In the genomic region with DNA sequence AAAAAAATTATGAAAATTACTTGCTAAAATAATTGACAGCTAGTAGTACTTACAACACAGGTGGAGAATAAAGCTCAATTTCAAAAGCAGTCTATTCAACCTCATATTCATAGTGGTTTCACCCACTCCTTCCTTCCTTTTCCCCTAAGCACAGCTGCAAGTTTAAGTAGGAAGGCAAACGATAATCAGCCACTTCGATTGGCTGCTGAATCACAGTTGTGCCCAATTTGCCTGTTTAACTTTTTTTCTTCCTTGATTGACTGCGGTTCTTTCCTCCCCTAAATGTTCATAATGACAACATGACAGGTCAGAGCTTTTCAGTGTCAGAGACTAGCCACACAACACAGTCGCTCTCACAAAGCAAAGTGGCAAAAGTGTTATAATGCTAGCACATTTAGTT, we compare ENCODE assay signal across 13 cellular contexts.
DNase-seq lines count a peak whose midpoint lies in the region; ATAC-seq and TF ChIP-seq lines count a peak whose summit lies in the region.
"Had no signal": no experiment of that assay in that cellular context is flagged by ENCODE, and none has a peak within 500 bp of the region (broad histone marks: within the 10 kb centered on the region; RNA-seq: fewer than 3 reads in every experiment).

No MANE protein-coding gene starts in this region.

- H3K9me3 ChIP-seq in naive thymus-derived CD4-positive, alpha-beta T cell (ENCODE audit: control insufficient read depth in 2 of 3, low read length in 3 of 3) = no peaks in the 10 kb centered on the region
- H3K9me3 ChIP-seq in heart left ventricle = peaks cover 0 to 6% (median 0%) of the 10 kb centered on the region in 12 donors
- H3K9me3 ChIP-seq: thyroid gland had no signal

- no peaks in the 10 kb centered on the region for H3K27me3 ChIP-seq in naive thymus-derived CD4-positive, alpha-beta T cell (ENCODE audit: control insufficient read depth in 2 of 2, insufficient read depth in 2 of 2, low read length in 2 of 2)
- no peaks in the 10 kb centered on the region for H3K27me3 ChIP-seq in heart left ventricle
- H3K27me3 ChIP-seq: thyroid gland had no signal

- no peaks in the 10 kb centered on the region for H3K9me3 Mint-ChIP-seq in activated CD4-positive, alpha-beta T cell treated with anti-CD3 and anti-CD28 coated beads for 36 hours (ENCODE audit: low read depth)
- H3K9me3 Mint-ChIP-seq in naive thymus-derived CD4-positive, alpha-beta T cell = peaks cover 0 to 6% (median 0%) of the 10 kb centered on the region in 11 donors
- H3K9me3 Mint-ChIP-seq: T-helper 1 cell treated with Interleukin-12 subunit alpha and Interleukin-12 subunit beta and Interleukin-4 antibody, amounts not matched to agents 30 μg/mL and 1 μg/mL, for 36 hours had no signal

- DNase-seq in activated CD4-positive, alpha-beta T cell treated with anti-CD3 and anti-CD28 coated beads for 36 hours = peak; percentile 20
- DNase-seq in activated CD4-positive, alpha-beta T cell treated with anti-CD3 and anti-CD28 coated beads for 1 hour = no peak
- DNase-seq in naive thymus-derived CD4-positive, alpha-beta T cell = no peak
- DNase-seq in DMS79 treated with DMSO at 0.1 percent for 48 hours (lab: John Stamatoyannopoulos, UW) = no peak
- DNase-seq in AG20443 (ENCODE audit: low spot score) = no peak
- DNase-seq in heart left ventricle = no peak
- DNase-seq: HCEC 1CT, NCI-H748 treated with DMSO at 0.1 percent for 48 hours, thyroid gland had no signal

- peak overlapping the region; percentile 12 for H3K4me3 Mint-ChIP-seq in activated CD4-positive, alpha-beta T cell treated with anti-CD3 and anti-CD28 coated beads for 36 hours
- peak overlapping the region in 7 of 10 donors; percentile 4 to 63 (median 43) for H3K4me3 Mint-ChIP-seq in naive thymus-derived CD4-positive, alpha-beta T cell
- H3K4me3 Mint-ChIP-seq: T-helper 1 cell treated with Interleukin-12 subunit alpha and Interleukin-12 subunit beta and Interleukin-4 antibody, amounts not matched to agents 30 μg/mL and 1 μg/mL, for 36 hours had no signal

- 19 to 32% (median 31%) methylated on average over 4 of the region's 4 CpGs for WGBS in heart left ventricle, 4 donors

- H3K4me1 Mint-ChIP-seq in activated CD4-positive, alpha-beta T cell treated with anti-CD3 and anti-CD28 coated beads for 36 hours = peaks cover 14% of the 10 kb centered on the region
- H3K4me1 Mint-ChIP-seq in naive thymus-derived CD4-positive, alpha-beta T cell = peaks cover 0 to 22% (median 8%) of the 10 kb centered on the region in 7 donors

- H3K36me3 Mint-ChIP-seq in activated CD4-positive, alpha-beta T cell treated with anti-CD3 and anti-CD28 coated beads for 36 hours (ENCODE audit: low read depth) = no peaks in the 10 kb centered on the region
- no peaks in the 10 kb centered on the region for H3K36me3 Mint-ChIP-seq in naive thymus-derived CD4-positive, alpha-beta T cell

- no peaks in the 10 kb centered on the region for H3K4me1 ChIP-seq in naive thymus-derived CD4-positive, alpha-beta T cell (ENCODE audit: control insufficient read depth in 2 of 2, insufficient read depth in 2 of 2, low read length in 2 of 2)
- H3K4me1 ChIP-seq in heart left ventricle = no peaks in the 10 kb centered on the region
- H3K4me1 ChIP-seq: A549, thyroid gland had no signal

- CTCF ChIA-PET in activated CD4-positive, alpha-beta T cell treated with anti-CD3 and anti-CD28 coated beads for 36 hours (lab: Charles Lee) = interaction anchor here (0.7 kb wide), 1 partner anchor 108 kb away, joined by 3 read pairs; no protein-coding TSS in a partner anchor
- CTCF ChIA-PET in naive thymus-derived CD4-positive, alpha-beta T cell (lab: Charles Lee) = no interaction called here

- ATAC-seq in activated CD4-positive, alpha-beta T cell treated with anti-CD3 and anti-CD28 coated beads for 36 hours = peak; percentile 89
- peak; percentile 69 for ATAC-seq in GM21786 (IDR thresholded peaks at IDR 0.05; ENCODE audit: unreplicated experiment)
- ATAC-seq in HG03378 (IDR thresholded peaks at IDR 0.05; ENCODE audit: unreplicated experiment) = peak; percentile 82
- no peak for ATAC-seq in naive thymus-derived CD4-positive, alpha-beta T cell
- no peak for ATAC-seq in heart left ventricle
- ATAC-seq: A549 had no signal

- no peak for TF ChIP-seq CTCF in heart left ventricle (IDR thresholded peaks at IDR 0.05)

- no peak for TF ChIP-seq POLR2A in heart left ventricle (IDR thresholded peaks at IDR 0.05)

- peak overlapping the region; percentile 59 for H3K27ac Mint-ChIP-seq in activated CD4-positive, alpha-beta T cell treated with anti-CD3 and anti-CD28 coated beads for 36 hours
- peak overlapping the region in 1 of 9 donors; percentile 59 for H3K27ac Mint-ChIP-seq in naive thymus-derived CD4-positive, alpha-beta T cell
- H3K27ac Mint-ChIP-seq: T-helper 1 cell treated with Interleukin-12 subunit alpha and Interleukin-12 subunit beta and Interleukin-4 antibody, amounts not matched to agents 30 μg/mL and 1 μg/mL, for 36 hours had no signal

- H3K36me3 ChIP-seq in naive thymus-derived CD4-positive, alpha-beta T cell (ENCODE audit: control insufficient read depth in 2 of 3, insufficient read depth in 3 of 3, low read length in 3 of 3) = no peaks in the 10 kb centered on the region
- no peaks in the 10 kb centered on the region for H3K36me3 ChIP-seq in heart left ventricle
- H3K36me3 ChIP-seq: thyroid gland had no signal

- POLR2A ChIA-PET in activated CD4-positive, alpha-beta T cell treated with anti-CD3 and anti-CD28 coated beads for 36 hours (lab: Charles Lee) = no interaction called here
- POLR2A ChIA-PET in naive thymus-derived CD4-positive, alpha-beta T cell (lab: Charles Lee) = no interaction called here

- intact Hi-C loops in activated CD4-positive, alpha-beta T cell treated with anti-CD3 and anti-CD28 coated beads for 36 hours (cut with DNase I, micrococcal nuclease) = no loop called here
- intact Hi-C loops in naive thymus-derived CD4-positive, alpha-beta T cell (cut with micrococcal nuclease) = no loop called here
- intact Hi-C loops in heart left ventricle (cut with DNase I) = no loop called here

- no peaks in the 10 kb centered on the region for H3K27me3 Mint-ChIP-seq in activated CD4-positive, alpha-beta T cell treated with anti-CD3 and anti-CD28 coated beads for 36 hours
- H3K27me3 Mint-ChIP-seq in naive thymus-derived CD4-positive, alpha-beta T cell = no peaks in the 10 kb centered on the region

- H3K4me3 ChIP-seq in naive thymus-derived CD4-positive, alpha-beta T cell (ENCODE audit: low read length) = no peak overlapping the region
- H3K4me3 ChIP-seq in heart left ventricle = peak overlapping the region in 6 of 12 donors; percentile 1 to 37 (median 19)
- H3K4me3 ChIP-seq: A549, thyroid gland had no signal

- H3K27ac ChIP-seq in naive thymus-derived CD4-positive, alpha-beta T cell (ENCODE audit: low read depth, low read length) = no peak overlapping the region
- no peak overlapping the region for H3K27ac ChIP-seq in heart left ventricle
- H3K27ac ChIP-seq: A549, thyroid gland had no signal

Comparison
In these comparisons a context has a peak if more than half of its experiments do, and no peak if none do; other contexts are left out.
1. ATAC-seq: peak in activated CD4-positive, alpha-beta T cell treated with anti-CD3 and anti-CD28 coated beads for 36 hours (single experiment), GM21786 (single experiment) and HG03378 (single experiment); none in naive thymus-derived CD4-positive, alpha-beta T cell (single experiment) and heart left ventricle (0 of 4).